ENCODE assay signal across 8 cellular contexts in the genomic region with DNA sequence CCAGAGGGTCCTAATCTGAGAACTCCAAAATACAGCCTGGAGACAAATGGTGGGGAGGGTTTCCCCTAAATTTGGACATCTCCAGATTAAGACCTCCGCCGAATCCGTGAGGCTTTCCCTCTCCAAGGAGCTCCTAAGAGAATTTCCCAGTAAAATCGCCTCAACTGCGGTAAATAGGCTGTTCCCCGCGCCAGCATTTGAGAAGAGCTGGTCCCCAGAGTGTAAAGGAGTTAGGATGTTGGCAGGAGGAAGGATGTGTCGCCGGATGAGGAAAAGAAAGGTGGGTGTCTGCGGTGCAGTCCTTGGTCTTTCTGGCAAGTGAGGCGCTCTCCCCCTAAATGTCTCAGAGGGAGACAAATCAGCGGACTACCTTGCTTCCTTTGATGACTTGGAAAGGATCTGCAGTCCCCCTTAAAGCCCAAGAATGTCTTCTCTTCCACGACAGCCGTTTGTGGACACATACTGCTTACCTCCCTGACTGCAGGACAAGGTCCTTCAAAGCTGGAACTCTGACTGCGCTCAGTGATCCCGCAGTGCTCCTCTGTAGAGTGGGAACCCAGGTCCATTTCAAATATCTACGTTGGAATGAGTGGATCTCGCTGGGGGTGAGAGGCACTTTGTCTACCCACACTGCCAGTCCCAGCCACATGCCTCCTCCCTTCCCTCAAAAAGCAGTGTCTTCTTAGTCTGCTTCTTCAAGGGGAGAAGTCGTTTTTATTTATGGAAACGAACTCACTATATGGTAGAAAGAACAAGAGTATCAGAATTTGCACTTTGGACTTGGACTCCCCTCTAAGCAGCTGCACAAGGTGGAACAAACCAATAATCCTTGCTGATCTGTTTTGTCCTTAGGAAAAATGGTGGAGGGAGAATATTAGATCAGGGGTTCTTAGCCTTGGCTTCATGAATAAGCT. TPM values are rescaled to one million over a fixed set of nuclear protein-coding genes. Genes with fewer than 3 reads are reported as not detected.
DNase-seq lines count a peak whose midpoint lies in the region; ATAC-seq and TF ChIP-seq lines count a peak whose summit lies in the region.

No MANE protein-coding gene starts in this region.

- peaks cover 25% of the 10 kb centered on the region for H3K4me1 Mint-ChIP-seq in mesothelial cell of epicardium

- peak overlapping the region; percentile 85 for H3K27ac Mint-ChIP-seq in mesothelial cell of epicardium

- DNase-seq in heart left ventricle (no peak), Right ventricle myocardium inferior (ENCODE audit: missing footprints) (no peak), brain microvascular endothelial cell (no peak), mesothelial cell of epicardium (ENCODE audit: low spot score in 2 of 2, unreplicated experiment in 2 of 2) (no peak), uterus (no peak), NCI-H187 treated with DMSO at 0.1 percent for 48 hours (lab: John Stamatoyannopoulos, UW) (no peak)
- no peak for DNase-seq in stimulated activated CD4-positive, alpha-beta T cell treated with anti-CD3 and anti-CD28 coated beads, Interleukin-2, amount 100 ng/mL, for 48 hours

- no peaks in the 10 kb centered on the region for H3K27me3 Mint-ChIP-seq in mesothelial cell of epicardium (ENCODE audit: low read depth)

- no peaks in the 10 kb centered on the region for H3K36me3 Mint-ChIP-seq in mesothelial cell of epicardium

- peak overlapping the region; percentile 55 to 98 (median 68) for H3K4me3 ChIP-seq in heart left ventricle
- peak overlapping the region; percentile 76 for H3K4me3 ChIP-seq in brain microvascular endothelial cell (ENCODE audit: low read depth, low read length)
- H3K4me3 ChIP-seq in uterus = peak overlapping the region; percentile 55 to 85

- H3K27ac ChIP-seq in heart left ventricle (peak overlapping the region in 11 of 12 donors; percentile 17 to 89 (median 53)), brain microvascular endothelial cell (no peak overlapping the region), uterus (peak overlapping the region; percentile 85 to 90)

- peak overlapping the region; percentile 76 for H3K4me3 Mint-ChIP-seq in mesothelial cell of epicardium

- in situ Hi-C loops in brain microvascular endothelial cell (cut with HindIII; ENCODE audit: low pct_ligation_motif_present, low sequenced_read_pairs) = no loop called here

- H3K27me3 ChIP-seq in heart left ventricle (peaks cover 0 to 23% (median 0%) of the 10 kb centered on the region in 9 donors), brain microvascular endothelial cell (replicated peaks) (peaks cover 1% of the 10 kb centered on the region), uterus (no peaks in the 10 kb centered on the region)

- H3K4me1 ChIP-seq in heart left ventricle = peaks cover 0 to 33% (median 23%) of the 10 kb centered on the region in 12 donors
- peaks cover 0 to 8% of the 10 kb centered on the region in 2 donors for H3K4me1 ChIP-seq in uterus

- H3K36me3 ChIP-seq in heart left ventricle (no peaks in the 10 kb centered on the region), brain microvascular endothelial cell (replicated peaks) (no peaks in the 10 kb centered on the region), uterus (no peaks in the 10 kb centered on the region)

- TF ChIP-seq POLR2A in heart left ventricle (IDR thresholded peaks at IDR 0.05) (no peak), uterus (IDR thresholded peaks at IDR 0.05) (no peak)

- intact Hi-C loops in heart left ventricle (cut with DNase I) = loop anchor here in 5 of 10 donors (1.0 to 10.0 kb wide), 6 partner anchors 16 to 81 kb away; no protein-coding TSS in a partner anchor
- intact Hi-C loops in Right ventricle myocardium inferior (cut with DNase I) = loop anchor here (2.0 to 5.0 kb wide), 2 partner anchors 81 to 100 kb away; a partner anchor contains a TSS
- intact Hi-C loops in uterus (cut with DNase I; ENCODE audit: low total_unique reads) = loop anchor here (10.0 kb wide), 1 partner anchor 83 kb away; no protein-coding TSS in a partner anchor

- H3K9me3 ChIP-seq in heart left ventricle (peaks cover 0 to 3% (median 0%) of the 10 kb centered on the region in 12 donors), uterus (no peaks in the 10 kb centered on the region)

- H3K9me3 Mint-ChIP-seq in mesothelial cell of epicardium = no peaks in the 10 kb centered on the region

- TF ChIP-seq CTCF in heart left ventricle (IDR thresholded peaks at IDR 0.05) (no peak), brain microvascular endothelial cell (IDR thresholded peaks at IDR 0.05; ENCODE audit: low read depth, low read length, missing control alignments) (no peak), mesothelial cell of epicardium (IDR thresholded peaks at IDR 0.05; ENCODE audit: unreplicated experiment) (no peak), uterus (IDR thresholded peaks at IDR 0.05) (no peak)

- 23 to 31% (median 25%) methylated on average over 16 to 20 of the region's 20 CpGs for WGBS in heart left ventricle, 4 donors

- ATAC-seq in heart left ventricle = no peak
- no peak for ATAC-seq in Right ventricle myocardium inferior
- no peak for ATAC-seq in GM21619 (IDR thresholded peaks at IDR 0.05; ENCODE audit: unreplicated experiment)

RNA-seq across cellular contexts. Expression of a gene that starts 1.0 kb away (rescaled TPM):
- total RNA-seq in heart left ventricle (10 to 100 TPM in 6 of 9 donors, 1 to 10 TPM in 3; 7.6 to 27.1 (median 13.6) TPM), Right ventricle myocardium inferior (8.9 TPM), mesothelial cell of epicardium (79.8 to 82.2 TPM (median 80.2 TPM) in 3 replicates), uterus (10 to 100 TPM; 27.1 to 72.6 (median 46.5) TPM)
- 10 to 100 TPM in 1 of 2 donors, 1 to 10 TPM in 1; 5.2 to 12.8 TPM for polyA plus RNA-seq in heart left ventricle
